In genomic region chr1:248372394-248372793, GRCh38 we compare ENCODE assay signal across 27 cellular contexts. TPM values are rescaled to one million over a fixed set of nuclear protein-coding genes. Genes with fewer than 3 reads are reported as not detected.
DNase-seq lines count a peak whose midpoint lies in the region; ATAC-seq and TF ChIP-seq lines count a peak whose summit lies in the region.
"Had no signal": no experiment of that assay in that cellular context is flagged by ENCODE, and none has a peak within 500 bp of the region (broad histone marks: within the 10 kb centered on the region; RNA-seq: fewer than 3 reads in every experiment).

No MANE protein-coding gene starts in this region.

- DNase-seq in natural killer cell (no peak), COLO829 (ENCODE audit: low spot score) (no peak), brain microvascular endothelial cell (no peak)
- no peak for DNase-seq in natural killer cell treated with Interleukin-12 subunit alpha and Interleukin-12 subunit beta and Interleukin-15 and Interleukin-18, amount 100 ng/mL, for 72 hours (ENCODE audit: low spot score)
- DNase-seq in naive thymus-derived CD8-positive, alpha-beta T cell, result peak in 6 of 10 donors; percentile 4 to 39 (median 20)
- DNase-seq: activated CD8-positive, alpha-beta memory T cell treated with anti-CD3 and anti-CD28 coated beads, Interleukin-2, amount 50 U/mL, for 48 hours; amniotic stem cell; BE2C; NCI-H1694 treated with DMSO at 0.1 percent for 48 hours; NCI-H69; retina; RPMI8226; stimulated activated CD4-positive, alpha-beta T cell treated with anti-CD3 and anti-CD28 coated beads, Interleukin-4, amount 100 ng/mL, for 24 hours; stomach; trophoblast cell; WERI-Rb-1 had no signal

- H3K36me3 ChIP-seq in brain microvascular endothelial cell (replicated peaks), result no peaks in the 10 kb centered on the region
- H3K36me3 ChIP-seq: BE2C, stomach, WERI-Rb-1 had no signal

- peaks cover 8 to 11% of the 10 kb centered on the region in 2 donors for H3K4me1 Mint-ChIP-seq in natural killer cell
- H3K4me1 Mint-ChIP-seq in natural killer cell treated with Interleukin-12 subunit alpha and Interleukin-12 subunit beta and Interleukin-15 and Interleukin-18, amount 100 ng/mL, for 72 hours (ENCODE audit: low read depth in 2 of 2), result peaks cover 0 to 8% of the 10 kb centered on the region in 2 donors
- H3K4me1 Mint-ChIP-seq in naive thymus-derived CD8-positive, alpha-beta T cell, result peaks cover 5 to 14% (median 10%) of the 10 kb centered on the region in 4 donors
- H3K4me1 Mint-ChIP-seq: memory B cell had no signal

- in situ Hi-C loops in brain microvascular endothelial cell (cut with HindIII; ENCODE audit: low pct_ligation_motif_present, low sequenced_read_pairs), result no loop called here

- no peak overlapping the region for H3K27ac ChIP-seq in brain microvascular endothelial cell
- H3K27ac ChIP-seq: A549, stomach, WERI-Rb-1 had no signal

- H3K4me3 Mint-ChIP-seq in natural killer cell, result no peak overlapping the region
- H3K4me3 Mint-ChIP-seq in natural killer cell treated with Interleukin-12 subunit alpha and Interleukin-12 subunit beta and Interleukin-15 and Interleukin-18, amount 100 ng/mL, for 72 hours, result no peak overlapping the region
- peak overlapping the region in 6 of 10 donors; percentile 6 to 54 (median 17) for H3K4me3 Mint-ChIP-seq in naive thymus-derived CD8-positive, alpha-beta T cell
- H3K4me3 Mint-ChIP-seq: dendritic cell treated with granulocyte-macrophage colony-stimulating factor and Interleukin-4, amounts not matched to agents 40 ng/mL and 50 ng/mL, for 4 days; memory B cell had no signal

- no peaks in the 10 kb centered on the region for H3K9me3 Mint-ChIP-seq in natural killer cell
- H3K9me3 Mint-ChIP-seq in natural killer cell treated with Interleukin-12 subunit alpha and Interleukin-12 subunit beta and Interleukin-15 and Interleukin-18, amount 100 ng/mL, for 72 hours, result no peaks in the 10 kb centered on the region
- peaks cover 0 to 4% (median 0%) of the 10 kb centered on the region in 9 donors for H3K9me3 Mint-ChIP-seq in naive thymus-derived CD8-positive, alpha-beta T cell
- H3K9me3 Mint-ChIP-seq: dendritic cell treated with granulocyte-macrophage colony-stimulating factor and Interleukin-4, amounts not matched to agents 40 ng/mL and 50 ng/mL, for 4 days; memory B cell had no signal

- H3K27me3 ChIP-seq in brain microvascular endothelial cell (replicated peaks), result no peaks in the 10 kb centered on the region
- H3K27me3 ChIP-seq: BE2C, stomach had no signal

- no peak overlapping the region for H3K4me3 ChIP-seq in brain microvascular endothelial cell (ENCODE audit: low read depth, low read length)
- H3K4me3 ChIP-seq: A549, smooth muscle cell, stomach had no signal

- H3K27ac Mint-ChIP-seq in natural killer cell, result no peak overlapping the region
- H3K27ac Mint-ChIP-seq in natural killer cell treated with Interleukin-12 subunit alpha and Interleukin-12 subunit beta and Interleukin-15 and Interleukin-18, amount 100 ng/mL, for 72 hours, result no peak overlapping the region
- peak overlapping the region; percentile 7 to 83 (median 70) for H3K27ac Mint-ChIP-seq in naive thymus-derived CD8-positive, alpha-beta T cell
- H3K27ac Mint-ChIP-seq: dendritic cell treated with granulocyte-macrophage colony-stimulating factor and Interleukin-4, amounts not matched to agents 40 ng/mL and 50 ng/mL, for 4 days; memory B cell had no signal

- intact Hi-C loops in natural killer cell (cut with micrococcal nuclease), result no loop called here

- H3K27me3 Mint-ChIP-seq in natural killer cell (ENCODE audit: low read depth in 2 of 2), result no peaks in the 10 kb centered on the region
- no peaks in the 10 kb centered on the region for H3K27me3 Mint-ChIP-seq in natural killer cell treated with Interleukin-12 subunit alpha and Interleukin-12 subunit beta and Interleukin-15 and Interleukin-18, amount 100 ng/mL, for 72 hours
- no peaks in the 10 kb centered on the region for H3K27me3 Mint-ChIP-seq in naive thymus-derived CD8-positive, alpha-beta T cell
- H3K27me3 Mint-ChIP-seq: dendritic cell treated with granulocyte-macrophage colony-stimulating factor and Interleukin-4, amounts not matched to agents 40 ng/mL and 50 ng/mL, for 4 days had no signal

- TF ChIP-seq CTCF in natural killer cell (IDR thresholded peaks at IDR 0.05), result no peak
- TF ChIP-seq CTCF in brain microvascular endothelial cell (IDR thresholded peaks at IDR 0.05; ENCODE audit: low read depth, low read length, missing control alignments), result no peak

- POLR2A ChIA-PET in naive thymus-derived CD8-positive, alpha-beta T cell (lab: Charles Lee), result no interaction called here

- peak in 2 of 3 donors; percentile 29 to 57 for ATAC-seq in natural killer cell
- no peak for ATAC-seq in natural killer cell treated with Interleukin-12 subunit alpha and Interleukin-12 subunit beta and Interleukin-15 and Interleukin-18, amount 100 ng/mL, for 72 hours
- ATAC-seq in GM19372 (IDR thresholded peaks at IDR 0.05; ENCODE audit: low read depth, unreplicated experiment), result peak; percentile 52
- peak; percentile 63 for ATAC-seq in HG03520 (IDR thresholded peaks at IDR 0.05; ENCODE audit: unreplicated experiment)
- ATAC-seq in naive thymus-derived CD8-positive, alpha-beta T cell, result peak; percentile 53 to 79
- ATAC-seq in HG02759 (IDR thresholded peaks at IDR 0.05; ENCODE audit: unreplicated experiment), result no peak
- ATAC-seq: A549 had no signal

- no peaks in the 10 kb centered on the region for H3K36me3 Mint-ChIP-seq in natural killer cell
- no peaks in the 10 kb centered on the region for H3K36me3 Mint-ChIP-seq in natural killer cell treated with Interleukin-12 subunit alpha and Interleukin-12 subunit beta and Interleukin-15 and Interleukin-18, amount 100 ng/mL, for 72 hours
- H3K36me3 Mint-ChIP-seq in naive thymus-derived CD8-positive, alpha-beta T cell, result no peaks in the 10 kb centered on the region
- H3K36me3 Mint-ChIP-seq: memory B cell had no signal

RNA-seq across cellular contexts. Expression of gene OR2T6, which starts 3.2 kb away (rescaled TPM):
- not detected for total RNA-seq in natural killer cell
- total RNA-seq in natural killer cell treated with Interleukin-12 subunit alpha and Interleukin-12 subunit beta and Interleukin-15 and Interleukin-18, amount 100 ng/mL, for 72 hours, result not detected
- total RNA-seq in naive thymus-derived CD8-positive, alpha-beta T cell, result not detected
- not detected for polyA plus RNA-seq in naive thymus-derived CD8-positive, alpha-beta T cell
- total RNA-seq: bronchial epithelial cell; myocyte; osteoblast; smooth muscle cell; T-helper 2 cell treated with Interferon-gamma antibody and Interleukin-4, amounts not matched to agents 100 ng/mL and 5 ng/mL, for 36 hours had no signal
- polyA plus RNA-seq: A549, smooth muscle cell, stomach had no signal

RNA-seq across cellular contexts. Expression of gene OR2T4, which starts 10.9 kb away (rescaled TPM):
- total RNA-seq in natural killer cell, result not detected
- total RNA-seq in natural killer cell treated with Interleukin-12 subunit alpha and Interleukin-12 subunit beta and Interleukin-15 and Interleukin-18, amount 100 ng/mL, for 72 hours, result not detected
- total RNA-seq in naive thymus-derived CD8-positive, alpha-beta T cell, result not detected
- not detected for polyA plus RNA-seq in naive thymus-derived CD8-positive, alpha-beta T cell
- total RNA-seq: bronchial epithelial cell; myocyte; osteoblast; smooth muscle cell; stomach; T-helper 2 cell treated with Interferon-gamma antibody and Interleukin-4, amounts not matched to agents 100 ng/mL and 5 ng/mL, for 36 hours had no signal
- polyA plus RNA-seq: A549, smooth muscle cell, stomach had no signal

RNA-seq across cellular contexts. Expression of gene OR14C36, which starts 23.8 kb away (rescaled TPM):
- not detected for total RNA-seq in natural killer cell
- total RNA-seq in natural killer cell treated with Interleukin-12 subunit alpha and Interleukin-12 subunit beta and Interleukin-15 and Interleukin-18, amount 100 ng/mL, for 72 hours, result not detected
- total RNA-seq in naive thymus-derived CD8-positive, alpha-beta T cell, result not detected
- not detected for polyA plus RNA-seq in naive thymus-derived CD8-positive, alpha-beta T cell
- total RNA-seq: bronchial epithelial cell; myocyte; osteoblast; smooth muscle cell; stomach; T-helper 2 cell treated with Interferon-gamma antibody and Interleukin-4, amounts not matched to agents 100 ng/mL and 5 ng/mL, for 36 hours had no signal
- polyA plus RNA-seq: A549, smooth muscle cell, stomach had no signal

RNA-seq across cellular contexts. Expression of gene OR2T1, which starts 30.5 kb away (rescaled TPM):
- total RNA-seq in natural killer cell, result not detected
- not detected for total RNA-seq in natural killer cell treated with Interleukin-12 subunit alpha and Interleukin-12 subunit beta and Interleukin-15 and Interleukin-18, amount 100 ng/mL, for 72 hours
- not detected for total RNA-seq in naive thymus-derived CD8-positive, alpha-beta T cell
- not detected for polyA plus RNA-seq in naive thymus-derived CD8-positive, alpha-beta T cell
- total RNA-seq: bronchial epithelial cell; myocyte; osteoblast; smooth muscle cell; stomach; T-helper 2 cell treated with Interferon-gamma antibody and Interleukin-4, amounts not matched to agents 100 ng/mL and 5 ng/mL, for 36 hours had no signal
- polyA plus RNA-seq: A549, smooth muscle cell, stomach had no signal

RNA-seq across cellular contexts. Expression of gene OR2M7, which starts 48.0 kb away (rescaled TPM):
- total RNA-seq in natural killer cell, result not detected
- total RNA-seq in natural killer cell treated with Interleukin-12 subunit alpha and Interleukin-12 subunit beta and Interleukin-15 and Interleukin-18, amount 100 ng/mL, for 72 hours, result not detected
- total RNA-seq in naive thymus-derived CD8-positive, alpha-beta T cell, result not detected
- polyA plus RNA-seq in naive thymus-derived CD8-positive, alpha-beta T cell, result not detected
- total RNA-seq: bronchial epithelial cell; myocyte; osteoblast; smooth muscle cell; stomach; T-helper 2 cell treated with Interferon-gamma antibody and Interleukin-4, amounts not matched to agents 100 ng/mL and 5 ng/mL, for 36 hours had no signal
- polyA plus RNA-seq: A549, smooth muscle cell, stomach had no signal

Comparison
In these comparisons a context has a peak if more than half of its experiments do, and no peak if none do; other contexts are left out.
1. ATAC-seq: peak in natural killer cell (2 of 3), GM19372 (single experiment), HG03520 (single experiment) and naive thymus-derived CD8-positive, alpha-beta T cell (2 of 2); none in natural killer cell treated with Interleukin-12 subunit alpha and Interleukin-12 subunit beta and Interleukin-15 and Interleukin-18, amount 100 ng/mL, for 72 hours (0 of 2) and HG02759 (single experiment).
2. DNase-seq: peak in naive thymus-derived CD8-positive, alpha-beta T cell (6 of 10); none in natural killer cell (single experiment), natural killer cell treated with Interleukin-12 subunit alpha and Interleukin-12 subunit beta and Interleukin-15 and Interleukin-18, amount 100 ng/mL, for 72 hours (single experiment), COLO829 (single experiment) and brain microvascular endothelial cell (single experiment).
3. H3K27ac Mint-ChIP-seq: peak in naive thymus-derived CD8-positive, alpha-beta T cell (10 of 10); none in natural killer cell (0 of 2) and natural killer cell treated with Interleukin-12 subunit alpha and Interleukin-12 subunit beta and Interleukin-15 and Interleukin-18, amount 100 ng/mL, for 72 hours (0 of 2).
4. H3K4me3 Mint-ChIP-seq: peak in naive thymus-derived CD8-positive, alpha-beta T cell (6 of 10); none in natural killer cell (single experiment) and natural killer cell treated with Interleukin-12 subunit alpha and Interleukin-12 subunit beta and Interleukin-15 and Interleukin-18, amount 100 ng/mL, for 72 hours (single experiment).